Comparison of ENCODE assay signal across 16 cellular contexts in the genomic region with DNA sequence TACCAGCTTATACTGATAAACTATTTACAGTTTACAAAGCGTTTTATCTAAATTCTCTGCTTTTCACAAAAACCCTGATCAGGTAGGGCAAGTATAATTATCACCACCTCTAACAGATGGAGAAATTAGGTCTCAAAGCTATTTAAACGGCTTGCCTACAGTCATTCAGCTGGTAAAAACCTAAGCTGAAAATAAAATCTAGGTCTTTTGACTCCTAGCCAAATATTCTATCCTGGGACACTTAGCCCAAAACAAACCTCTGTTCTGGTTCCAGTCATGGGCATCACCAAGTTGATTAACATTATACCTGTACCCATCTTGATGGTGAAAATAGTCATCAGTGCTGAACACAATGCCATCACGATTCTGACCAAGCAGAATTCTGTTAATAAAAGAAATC. TPM values are rescaled to one million over a fixed set of nuclear protein-coding genes. Genes with fewer than 3 reads are reported as not detected.
DNase-seq lines count a peak whose midpoint lies in the region; ATAC-seq, FAIRE-seq and TF ChIP-seq lines count a peak whose summit lies in the region.
"Had no signal": no experiment of that assay in that cellular context is flagged by ENCODE, and none has a peak within 500 bp of the region (broad histone marks: within the 10 kb centered on the region; RNA-seq: fewer than 3 reads in every experiment).

No MANE protein-coding gene starts in this region.

- no peak overlapping the region for H3K27ac ChIP-seq in aorta (ENCODE audit: low read depth in 1 of 2, low read length in 2 of 2)
- H3K27ac ChIP-seq: GM23248 had no signal

- no peaks in the 10 kb centered on the region for H3K9me3 Mint-ChIP-seq in activated CD8-positive, alpha-beta T cell treated with anti-CD3 and anti-CD28 coated beads for 36 hours
- peaks cover 3% of the 10 kb centered on the region for H3K9me3 Mint-ChIP-seq in activated CD8-positive, alpha-beta T cell treated with anti-CD3 and anti-CD28 coated beads, Interleukin-2, amount 10 ng/mL, durations not matched to agents 7 days and 5 days (ENCODE audit: insufficient read depth)
- H3K9me3 Mint-ChIP-seq: CD4-positive, alpha-beta memory T cell; IgD-negative memory B cell had no signal

- TF ChIP-seq CTCF in activated CD8-positive, alpha-beta T cell treated with anti-CD3 and anti-CD28 coated beads for 36 hours (IDR thresholded peaks at IDR 0.05): no peak

- peaks cover 0 to 2% of the 10 kb centered on the region in 2 donors for H3K36me3 ChIP-seq in aorta (ENCODE audit: control insufficient read depth in 1 of 2, insufficient read depth in 2 of 2, low read length in 1 of 2)

- peaks cover 2% of the 10 kb centered on the region in 2 donors for H3K4me1 ChIP-seq in aorta (ENCODE audit: control insufficient read depth in 1 of 2, insufficient read depth in 2 of 2, low read length in 2 of 2)

- peaks cover 40% of the 10 kb centered on the region for H3K36me3 Mint-ChIP-seq in activated CD8-positive, alpha-beta T cell treated with anti-CD3 and anti-CD28 coated beads for 36 hours (ENCODE audit: low read depth)
- H3K36me3 Mint-ChIP-seq in activated CD8-positive, alpha-beta T cell treated with anti-CD3 and anti-CD28 coated beads, Interleukin-2, amount 10 ng/mL, durations not matched to agents 7 days and 5 days (ENCODE audit: low read depth): peaks cover 50% of the 10 kb centered on the region

- POLR2A ChIA-PET in activated CD8-positive, alpha-beta T cell treated with anti-CD3 and anti-CD28 coated beads for 36 hours (lab: Charles Lee): no interaction called here
- POLR2A ChIA-PET in activated CD8-positive, alpha-beta T cell treated with anti-CD3 and anti-CD28 coated beads, Interleukin-2, amount 10 ng/mL, durations not matched to agents 7 days and 5 days (lab: Charles Lee): interaction anchor here (0.7 kb wide), 1 partner anchor 11 kb away, joined by 5 read pairs; no protein-coding TSS in a partner anchor

- H3K9me3 ChIP-seq in aorta (ENCODE audit: control insufficient read depth, low read length): no peaks in the 10 kb centered on the region

- H3K4me1 Mint-ChIP-seq in activated CD8-positive, alpha-beta T cell treated with anti-CD3 and anti-CD28 coated beads for 36 hours (ENCODE audit: low read depth): peaks cover 60% of the 10 kb centered on the region
- H3K4me1 Mint-ChIP-seq in activated CD8-positive, alpha-beta T cell treated with anti-CD3 and anti-CD28 coated beads, Interleukin-2, amount 10 ng/mL, durations not matched to agents 7 days and 5 days (ENCODE audit: low read depth): peaks cover 37% of the 10 kb centered on the region

- intact Hi-C loops in activated CD8-positive, alpha-beta T cell treated with anti-CD3 and anti-CD28 coated beads for 36 hours (cut with micrococcal nuclease): no loop called here
- intact Hi-C loops in aorta (cut with DNase I): no loop called here

- no peak overlapping the region for H3K4me3 Mint-ChIP-seq in activated CD8-positive, alpha-beta T cell treated with anti-CD3 and anti-CD28 coated beads for 36 hours
- no peak overlapping the region for H3K4me3 Mint-ChIP-seq in activated CD8-positive, alpha-beta T cell treated with anti-CD3 and anti-CD28 coated beads, Interleukin-2, amount 10 ng/mL, durations not matched to agents 7 days and 5 days
- H3K4me3 Mint-ChIP-seq: B cell had no signal

- no peak for ATAC-seq in activated CD8-positive, alpha-beta T cell treated with anti-CD3 and anti-CD28 coated beads for 36 hours
- ATAC-seq in activated CD8-positive, alpha-beta T cell treated with anti-CD3 and anti-CD28 coated beads, Interleukin-2, amount 10 ng/mL, durations not matched to agents 7 days and 5 days: no peak
- no peak for ATAC-seq in aorta (ENCODE audit: low FRiP score)
- ATAC-seq in HG03439 (IDR thresholded peaks at IDR 0.05; ENCODE audit: unreplicated experiment): no peak

- CTCF ChIA-PET in activated CD8-positive, alpha-beta T cell treated with anti-CD3 and anti-CD28 coated beads for 36 hours (lab: Charles Lee): interaction anchor here (0.6 to 0.9 kb wide), 3 partner anchors 20 to 55 kb away, joined by 3 to 5 read pairs (median 4); no protein-coding TSS in a partner anchor
- CTCF ChIA-PET in activated CD8-positive, alpha-beta T cell treated with anti-CD3 and anti-CD28 coated beads, Interleukin-2, amount 10 ng/mL, durations not matched to agents 7 days and 5 days (lab: Charles Lee): no interaction called here

- WGBS in aorta, 2 donors: 48 to 55% methylated on average over 3 of the region's 3 CpGs

- no peaks in the 10 kb centered on the region for H3K27me3 Mint-ChIP-seq in activated CD8-positive, alpha-beta T cell treated with anti-CD3 and anti-CD28 coated beads for 36 hours
- no peaks in the 10 kb centered on the region for H3K27me3 Mint-ChIP-seq in activated CD8-positive, alpha-beta T cell treated with anti-CD3 and anti-CD28 coated beads, Interleukin-2, amount 10 ng/mL, durations not matched to agents 7 days and 5 days (ENCODE audit: low read depth)
- H3K27me3 Mint-ChIP-seq: B cell; CD4-positive, alpha-beta memory T cell; IgD-negative memory B cell had no signal

- H3K27ac Mint-ChIP-seq in activated CD8-positive, alpha-beta T cell treated with anti-CD3 and anti-CD28 coated beads for 36 hours: peak overlapping the region; percentile 59
- no peak overlapping the region for H3K27ac Mint-ChIP-seq in activated CD8-positive, alpha-beta T cell treated with anti-CD3 and anti-CD28 coated beads, Interleukin-2, amount 10 ng/mL, durations not matched to agents 7 days and 5 days
- H3K27ac Mint-ChIP-seq: B cell, IgD-negative memory B cell had no signal

- DNase-seq in activated CD8-positive, alpha-beta T cell treated with anti-CD3 and anti-CD28 coated beads for 36 hours: no peak
- no peak for DNase-seq in activated CD8-positive, alpha-beta T cell treated with anti-CD3 and anti-CD28 coated beads, Interleukin-2, amount 10 ng/mL, durations not matched to agents 7 days and 5 days
- no peak for DNase-seq in GM18507 (ENCODE audit: extremely low spot score, insufficient read length, low read depth)
- peak; percentile 52 for DNase-seq in cerebellar cortex (ENCODE audit: low spot score)
- no peak for DNase-seq in aorta
- no peak for DNase-seq in A172 (ENCODE audit: low spot score)
- DNase-seq: CD4-positive, alpha-beta memory T cell; DND-41; GF-D8; GM23248; H7; KG1 had no signal

- FAIRE-seq in GM18507 (lab: Jason Lieb, UNC): peak; percentile 15
- FAIRE-seq: A204.1 had no signal

- H3K27me3 ChIP-seq in aorta (ENCODE audit: control insufficient read depth in 1 of 2, insufficient read depth in 2 of 2, low read length in 1 of 2): no peaks in the 10 kb centered on the region

- H3K4me3 ChIP-seq in aorta (ENCODE audit: low read length in 2 of 2): no peak overlapping the region
- H3K4me3 ChIP-seq: GM23248 had no signal

RNA-seq across cellular contexts. Expression of gene N4BP2L2, which starts 11.4 kb away (rescaled TPM):
- 10 to 100 TPM; 84.5 to 85.2 TPM for total RNA-seq in activated CD8-positive, alpha-beta T cell treated with anti-CD3 and anti-CD28 coated beads for 36 hours
- 100 to 1,000 TPM in 1 of 2 experiments, 10 to 100 TPM in 1; 97.1 to 111 TPM for total RNA-seq in activated CD8-positive, alpha-beta T cell treated with anti-CD3 and anti-CD28 coated beads, Interleukin-2, amount 10 ng/mL, durations not matched to agents 7 days and 5 days
- 100 to 1,000 TPM; 191 to 239 TPM for total RNA-seq in aorta
- 100 to 1,000 TPM in 1 of 2 donors, 10 to 100 TPM in 1; 45.5 to 115 TPM for polyA plus RNA-seq in aorta
- 75.5 and 81.2 TPM in 2 replicates for total RNA-seq in A172 (2014; rRNA removed; shearing (Covaris generic))

RNA-seq across cellular contexts. Expression of gene PDS5B, which starts 59.1 kb away (rescaled TPM):
- 10 to 100 TPM; 44.1 to 46.6 TPM for total RNA-seq in activated CD8-positive, alpha-beta T cell treated with anti-CD3 and anti-CD28 coated beads for 36 hours
- 10 to 100 TPM; 62.5 to 72.3 TPM for total RNA-seq in activated CD8-positive, alpha-beta T cell treated with anti-CD3 and anti-CD28 coated beads, Interleukin-2, amount 10 ng/mL, durations not matched to agents 7 days and 5 days
- 10 to 100 TPM; 46.2 to 52.9 TPM for total RNA-seq in aorta
- polyA plus RNA-seq in aorta: 10 to 100 TPM in 1 of 2 donors, 1 to 10 TPM in 1; 9.5 to 12.5 TPM
- total RNA-seq in A172 (2014; rRNA removed; shearing (Covaris generic)): 11.0 and 18.0 TPM in 2 replicates
